ENCODE assay signal across 10 cellular contexts in genomic region chr19:3983542-3983914, GRCh38. TPM values are rescaled to one million over a fixed set of nuclear protein-coding genes. Genes with fewer than 3 reads are reported as not detected.
DNase-seq lines count a peak whose midpoint lies in the region; ATAC-seq, FAIRE-seq and TF ChIP-seq lines count a peak whose summit lies in the region.
"Had no signal": no experiment of that assay in that cellular context is flagged by ENCODE, and none has a peak within 500 bp of the region (broad histone marks: within the 10 kb centered on the region; RNA-seq: fewer than 3 reads in every experiment).

No MANE protein-coding gene starts in this region.

- H3K27me3 ChIP-seq in SJCRH30 (no peaks in the 10 kb centered on the region), esophagus muscularis mucosa (no peaks in the 10 kb centered on the region), trophoblast cell (ENCODE audit: insufficient read depth, low read length) (no peaks in the 10 kb centered on the region)

- peaks cover 54% of the 10 kb centered on the region for H3K36me3 ChIP-seq in ES-I3 (ENCODE audit: insufficient read depth, low read length)
- H3K36me3 ChIP-seq in SJCRH30 = peaks cover 64% of the 10 kb centered on the region
- peaks cover 54 to 59% (median 56%) of the 10 kb centered on the region in 4 donors for H3K36me3 ChIP-seq in esophagus muscularis mucosa
- H3K36me3 ChIP-seq in trophoblast cell (ENCODE audit: control insufficient read depth in 1 of 2, insufficient read depth in 2 of 2, low read length in 2 of 2) = peaks cover 57 to 58% of the 10 kb centered on the region in 2 experiments

- no peak for FAIRE-seq in GM12892 (lab: Jason Lieb, UNC)

- H3K9me3 ChIP-seq in ES-I3 (ENCODE audit: control insufficient read depth, insufficient read depth, low read length) (no peaks in the 10 kb centered on the region), SJCRH30 (replicated peaks) (no peaks in the 10 kb centered on the region), esophagus muscularis mucosa (no peaks in the 10 kb centered on the region), trophoblast cell (ENCODE audit: insufficient read depth, low read depth, low read length) (peaks cover 7% of the 10 kb centered on the region)

- peak overlapping the region; percentile 84 for H3K4ac ChIP-seq in trophoblast cell (ENCODE audit: low read depth, low read length)

- no peak overlapping the region for H3K23ac ChIP-seq in trophoblast cell (ENCODE audit: low read length)

- peak overlapping the region; percentile 93 for H3K9ac ChIP-seq in ES-I3 (ENCODE audit: low read depth, low read length)
- peak overlapping the region; percentile 51 for H3K9ac ChIP-seq in trophoblast cell (ENCODE audit: low read length)

- H3K18ac ChIP-seq in trophoblast cell (ENCODE audit: low read length) = no peak overlapping the region

- H3K79me1 ChIP-seq in trophoblast cell (ENCODE audit: low read length) = peaks cover 7% of the 10 kb centered on the region

- H3K14ac ChIP-seq in trophoblast cell (ENCODE audit: low read length) = no peak overlapping the region

- TF ChIP-seq POLR2A in esophagus muscularis mucosa (IDR thresholded peaks at IDR 0.05; ENCODE audit: low read depth) (no peak), GM12892 (IDR thresholded peaks at IDR 0.05; ENCODE audit: low read depth, low read length) (no peak)

- no peak overlapping the region for H2BK5ac ChIP-seq in trophoblast cell (ENCODE audit: low read depth, low read length, poor library complexity)

- no peak overlapping the region for H4K91ac ChIP-seq in trophoblast cell (ENCODE audit: low read depth, low read length)

- no peak overlapping the region for H2BK12ac ChIP-seq in trophoblast cell (ENCODE audit: low read length)

- no peak for ATAC-seq in GM18520 (IDR thresholded peaks at IDR 0.05; ENCODE audit: unreplicated experiment)

- intact Hi-C loops in esophagus muscularis mucosa (cut with DNase I) = loop anchor here (10.0 kb wide), 1 partner anchor 151 kb away; no protein-coding TSS in a partner anchor

- H2BK120ac ChIP-seq in trophoblast cell (ENCODE audit: insufficient read depth, low read length, poor library complexity) = no peak overlapping the region

- no peak overlapping the region for H2AFZ ChIP-seq in trophoblast cell (ENCODE audit: insufficient read depth, low read length, poor library complexity)

- H4K8ac ChIP-seq in trophoblast cell (ENCODE audit: low read depth, low read length) = no peak overlapping the region

- DNase-seq in SJCRH30 = no peak
- no peak for DNase-seq in esophagus muscularis mucosa (ENCODE audit: extremely low spot score)
- DNase-seq in trophoblast cell = no peak
- DNase-seq in hippocampal formation (lab: John Stamatoyannopoulos, UW) = no peak
- DNase-seq in NCI-H774 (lab: John Stamatoyannopoulos, UW) = no peak
- no peak for DNase-seq in GM12892 (ENCODE audit: insufficient read length)

- no peak for TF ChIP-seq CTCF in esophagus muscularis mucosa (IDR thresholded peaks at IDR 0.05)

- peaks cover 32% of the 10 kb centered on the region for H3K79me2 ChIP-seq in trophoblast cell (ENCODE audit: control insufficient read depth, insufficient read depth, low read length, poor library complexity)

- no peak for TF ChIP-seq EP300 in esophagus muscularis mucosa (IDR thresholded peaks at IDR 0.05)

- peak overlapping the region; percentile 80 for H3K4me2 ChIP-seq in trophoblast cell (ENCODE audit: low read length)

- H3K4me1 ChIP-seq in ES-I3 (ENCODE audit: insufficient read depth, low read length) = peaks cover 19% of the 10 kb centered on the region
- H3K4me1 ChIP-seq in SJCRH30 = peaks cover 15% of the 10 kb centered on the region
- peaks cover 48 to 85% (median 65%) of the 10 kb centered on the region in 4 donors for H3K4me1 ChIP-seq in esophagus muscularis mucosa
- H3K4me1 ChIP-seq in trophoblast cell (ENCODE audit: control insufficient read depth in 1 of 2, insufficient read depth in 2 of 2, low read length in 2 of 2) = peaks cover 11 to 20% of the 10 kb centered on the region in 2 experiments

- WGBS in esophagus muscularis mucosa = 61% methylated on average over 5 of the region's 7 CpGs
- no CpG with 5 or more reads among the region's 7 CpGs for WGBS in trophoblast cell (ENCODE audit: extremely low coverage, insufficient coverage, insufficient read length)

- no peak overlapping the region for H4K12ac ChIP-seq in trophoblast cell (ENCODE audit: low read depth, low read length)

- H3K4me3 ChIP-seq in SJCRH30 (peak overlapping the region; percentile 99), esophagus muscularis mucosa (peak overlapping the region; percentile 71 to 99 (median 84)), trophoblast cell (ENCODE audit: low read depth, low read length) (peak overlapping the region; percentile 95)

- H2AK5ac ChIP-seq in trophoblast cell (ENCODE audit: low read length) = no peak overlapping the region

- no peak overlapping the region; the same call in 1 of the 2 replicates for H3K27ac ChIP-seq in SJCRH30
- peak overlapping the region; percentile 93 to 98 (median 95) for H3K27ac ChIP-seq in esophagus muscularis mucosa (replicated peaks in 1 of 4)
- no peak overlapping the region for H3K27ac ChIP-seq in trophoblast cell (ENCODE audit: low read depth, low read length)

RNA-seq across cellular contexts. Expression of gene EEF2, which starts 1.7 kb away (rescaled TPM):
- 1,658 and 1,674 TPM in 2 replicates for total RNA-seq in SJCRH30 (2014; rRNA removed; shearing (Covaris generic))
- 1,000 to 10,000 TPM; 2,280 to 3,286 (median 2,635) TPM for total RNA-seq in esophagus muscularis mucosa
- polyA plus RNA-seq in trophoblast cell (2013) = 1,711 and 1,770 TPM in 2 replicates
- 1,369 TPM for polyA plus RNA-seq in GM12892 (2012; ENCODE audit: missing spikeins)

RNA-seq across cellular contexts. Expression of gene DAPK3, which starts 12.6 kb away (rescaled TPM):
- 39.1 and 41.9 TPM in 2 replicates for total RNA-seq in SJCRH30 (2014; rRNA removed; shearing (Covaris generic))
- 100 to 1,000 TPM; 140 to 226 (median 212) TPM for total RNA-seq in esophagus muscularis mucosa
- polyA plus RNA-seq in trophoblast cell (2013) = 151 and 155 TPM in 2 replicates
- 16.8 TPM for polyA plus RNA-seq in GM12892 (2012; ENCODE audit: missing spikeins)

RNA-seq across cellular contexts. Expression of gene PIAS4, which starts 24.0 kb away (rescaled TPM):
- total RNA-seq in SJCRH30 (2014; rRNA removed; shearing (Covaris generic)) = 32.8 and 35.1 TPM in 2 replicates
- 10 to 100 TPM; 16.6 to 34.1 (median 24.8) TPM for total RNA-seq in esophagus muscularis mucosa
- 73.6 and 81.3 TPM in 2 replicates for polyA plus RNA-seq in trophoblast cell (2013)
- polyA plus RNA-seq in GM12892 (2012; ENCODE audit: missing spikeins) = 11.3 TPM

RNA-seq across cellular contexts. Expression of gene NMRK2, which starts 50.7 kb away (rescaled TPM):
- 0.79 and 1.1 TPM in 2 replicates for total RNA-seq in SJCRH30 (2014; rRNA removed; shearing (Covaris generic))
- 1 to 10 TPM in 1 of 4 donors, under 1 TPM in 2, not detected in 1; 0.39 to 2.1 (median 0.69) TPM for total RNA-seq in esophagus muscularis mucosa
- 4.5 and 5.6 TPM in 2 replicates for polyA plus RNA-seq in trophoblast cell (2013)
- 0.61 TPM for polyA plus RNA-seq in GM12892 (2012; ENCODE audit: missing spikeins)
- total RNA-seq: RPMI7951, subcutaneous adipose tissue had no signal

Comparison
In these comparisons a context has a peak if more than half of its experiments do, and no peak if none do; other contexts are left out.
1. H3K27ac ChIP-seq: peak in esophagus muscularis mucosa (4 of 4); none in SJCRH30 (single experiment) and trophoblast cell (single experiment).
2. Peak in every context shown above with its lines, with median percentiles within 50 percentile points of each other: H3K4me3 ChIP-seq.